In the genomic region with DNA sequence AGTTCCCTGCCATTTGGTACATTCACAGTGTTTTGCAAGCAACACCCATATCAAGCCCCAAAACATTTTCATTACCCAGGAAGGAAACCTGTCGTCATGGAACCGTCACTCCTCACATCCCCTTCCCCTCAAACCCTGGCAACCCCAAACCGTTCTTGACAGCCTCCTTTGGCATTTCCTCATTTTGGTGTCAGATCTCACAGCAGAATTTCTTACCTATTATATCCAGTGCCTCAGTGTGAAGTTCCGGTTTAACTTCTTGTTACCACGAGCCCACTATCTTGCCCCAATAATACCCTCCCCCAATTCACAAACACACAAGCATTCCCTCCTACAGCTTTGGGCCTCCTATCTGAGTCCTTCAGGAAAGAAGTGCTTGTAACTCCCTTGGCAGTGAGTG, we compare ENCODE assay signal across 14 cellular contexts. TPM values are rescaled to one million over a fixed set of nuclear protein-coding genes. Genes with fewer than 3 reads are reported as not detected.
"Had no signal": no experiment of that assay in that cellular context is flagged by ENCODE, and none has a peak within 500 bp of the region (broad histone marks: within the 10 kb centered on the region; RNA-seq: fewer than 3 reads in every experiment).

No MANE protein-coding gene starts in this region.

RNA-seq across cellular contexts. Expression of gene NAT8, which starts 16.0 kb away (rescaled TPM):
- total RNA-seq: activated CD4-positive, alpha-beta T cell treated with anti-CD3 and anti-CD28 coated beads for 36 hours; activated CD4-positive, alpha-beta T cell treated with anti-CD3 and anti-CD28 coated beads, Interleukin-2, amount 10 ng/mL, durations not matched to agents 7 days and 5 days; activated CD8-positive, alpha-beta T cell treated with anti-CD3 and anti-CD28 coated beads, Interleukin-2, amount 10 ng/mL, durations not matched to agents 7 days and 5 days; activated naive CD8-positive, alpha-beta T cell treated with anti-CD3 and anti-CD28 coated beads, Interleukin-2, amount 10 ng/mL, durations not matched to agents 7 days and 5 days; activated T-helper 2 cell treated with anti-CD3 and anti-CD28 coated beads, Interferon-gamma antibody, Interleukin-2, Interleukin-4, amounts not matched to agents 10 μg/mL and 5 μg/mL and 100 μg/mL, durations not matched to agents 14 hours and 24 hours and 36 hours; ascending aorta; cardiac muscle cell; chondrocyte; MCF 10A; NCI-H460; RPMI7951; SJCRH30; WTC11 had no signal
- polyA plus RNA-seq: adipose tissue, cardiac muscle cell had no signal
